In genomic region chr10:132534348-132535064, GRCh38 we compare ENCODE assay signal across 1 cellular context.
TF ChIP-seq lines count a peak whose summit lies in the region.

No MANE protein-coding gene starts in this region.

TF ChIP-seq in GM23338, 12 proteins besides CTCF, POLR2A, EP300 and RAD21 (continued from another document):
- TF ChIP-seq ZNF462 (CRISPR knock-in tag; IDR thresholded peaks at IDR 0.05) (no peak), EZH2phosphoT487 (IDR thresholded peaks at IDR 0.05; ENCODE audit: unreplicated experiment) (no peak), STAT1 (IDR thresholded peaks at IDR 0.05; ENCODE audit: unreplicated experiment) (no peak), ZNF114 (CRISPR knock-in tag; IDR thresholded peaks at IDR 0.05) (no peak), CREB1 (CRISPR knock-in tag; IDR thresholded peaks at IDR 0.05; ENCODE audit: low read depth) (no peak), EZH2 (IDR thresholded peaks at IDR 0.05; ENCODE audit: low read depth, unreplicated experiment) (no peak), ETS1 (IDR thresholded peaks at IDR 0.05) (no peak)
- TF ChIP-seq, protein P1, sequence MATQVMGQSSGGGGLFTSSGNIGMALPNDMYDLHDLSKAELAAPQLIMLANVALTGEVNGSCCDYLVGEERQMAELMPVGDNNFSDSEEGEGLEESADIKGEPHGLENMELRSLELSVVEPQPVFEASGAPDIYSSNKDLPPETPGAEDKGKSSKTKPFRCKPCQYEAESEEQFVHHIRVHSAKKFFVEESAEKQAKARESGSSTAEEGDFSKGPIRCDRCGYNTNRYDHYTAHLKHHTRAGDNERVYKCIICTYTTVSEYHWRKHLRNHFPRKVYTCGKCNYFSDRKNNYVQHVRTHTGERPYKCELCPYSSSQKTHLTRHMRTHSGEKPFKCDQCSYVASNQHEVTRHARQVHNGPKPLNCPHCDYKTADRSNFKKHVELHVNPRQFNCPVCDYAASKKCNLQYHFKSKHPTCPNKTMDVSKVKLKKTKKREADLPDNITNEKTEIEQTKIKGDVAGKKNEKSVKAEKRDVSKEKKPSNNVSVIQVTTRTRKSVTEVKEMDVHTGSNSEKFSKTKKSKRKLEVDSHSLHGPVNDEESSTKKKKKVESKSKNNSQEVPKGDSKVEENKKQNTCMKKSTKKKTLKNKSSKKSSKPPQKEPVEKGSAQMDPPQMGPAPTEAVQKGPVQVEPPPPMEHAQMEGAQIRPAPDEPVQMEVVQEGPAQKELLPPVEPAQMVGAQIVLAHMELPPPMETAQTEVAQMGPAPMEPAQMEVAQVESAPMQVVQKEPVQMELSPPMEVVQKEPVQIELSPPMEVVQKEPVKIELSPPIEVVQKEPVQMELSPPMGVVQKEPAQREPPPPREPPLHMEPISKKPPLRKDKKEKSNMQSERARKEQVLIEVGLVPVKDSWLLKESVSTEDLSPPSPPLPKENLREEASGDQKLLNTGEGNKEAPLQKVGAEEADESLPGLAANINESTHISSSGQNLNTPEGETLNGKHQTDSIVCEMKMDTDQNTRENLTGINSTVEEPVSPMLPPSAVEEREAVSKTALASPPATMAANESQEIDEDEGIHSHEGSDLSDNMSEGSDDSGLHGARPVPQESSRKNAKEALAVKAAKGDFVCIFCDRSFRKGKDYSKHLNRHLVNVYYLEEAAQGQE (IDR thresholded peaks at IDR 0.05; ENCODE audit: unreplicated experiment), result no peak
